14 cellular contexts compared by ENCODE assay signal in genomic region chr22:20459152-20459542, GRCh38.
"Had no signal": no experiment of that assay in that cellular context is flagged by ENCODE, and none has a peak within 500 bp of the region (broad histone marks: within the 10 kb centered on the region; RNA-seq: fewer than 3 reads in every experiment).

No MANE protein-coding gene starts in this region.

- H3K9me3 Mint-ChIP-seq: activated CD8-positive, alpha-beta T cell treated with anti-CD3 and anti-CD28 coated beads for 36 hours; activated T-helper 1 cell treated with anti-CD3 and anti-CD28 coated beads, Interleukin-12 subunit alpha, Interleukin-12 subunit beta, Interleukin-2, Interleukin-4 antibody, amounts not matched to agents 30 ng/mL and 10 ng/mL and 1 ng/mL, durations not matched to agents 14 hours and 24 hours and 36 hours; stimulated activated naive CD8-positive, alpha-beta T cell treated with anti-CD3 and anti-CD28 coated beads, Interleukin-15, amount 100 ng/mL, for 72 hours had no signal

- H3K27ac Mint-ChIP-seq: activated CD8-positive, alpha-beta T cell treated with anti-CD3 and anti-CD28 coated beads for 36 hours; activated T-helper 1 cell treated with anti-CD3 and anti-CD28 coated beads, Interleukin-12 subunit alpha, Interleukin-12 subunit beta, Interleukin-2, Interleukin-4 antibody, amounts not matched to agents 30 ng/mL and 10 ng/mL and 1 ng/mL, durations not matched to agents 14 hours and 24 hours and 36 hours had no signal

- ATAC-seq: activated CD8-positive, alpha-beta T cell treated with anti-CD3 and anti-CD28 coated beads for 36 hours; gastrocnemius medialis; heart right ventricle; stimulated activated naive CD8-positive, alpha-beta T cell treated with anti-CD3 and anti-CD28 coated beads, Interleukin-15, amount 100 ng/mL, for 72 hours had no signal

- H3K4me3 ChIP-seq: gastrocnemius medialis, heart right ventricle, sigmoid colon had no signal

- H3K27ac ChIP-seq: gastrocnemius medialis, heart right ventricle, sigmoid colon had no signal

- H3K9me3 ChIP-seq: gastrocnemius medialis, heart right ventricle, sigmoid colon had no signal

- H3K27me3 Mint-ChIP-seq: activated CD8-positive, alpha-beta T cell treated with anti-CD3 and anti-CD28 coated beads for 36 hours; stimulated activated naive CD8-positive, alpha-beta T cell treated with anti-CD3 and anti-CD28 coated beads, Interleukin-15, amount 100 ng/mL, for 72 hours had no signal

- H3K4me3 Mint-ChIP-seq: activated CD8-positive, alpha-beta T cell treated with anti-CD3 and anti-CD28 coated beads for 36 hours; activated T-helper 1 cell treated with anti-CD3 and anti-CD28 coated beads, Interleukin-12 subunit alpha, Interleukin-12 subunit beta, Interleukin-2, Interleukin-4 antibody, amounts not matched to agents 30 ng/mL and 10 ng/mL and 1 ng/mL, durations not matched to agents 14 hours and 24 hours and 36 hours; stimulated activated naive CD8-positive, alpha-beta T cell treated with anti-CD3 and anti-CD28 coated beads, Interleukin-15, amount 100 ng/mL, for 72 hours had no signal

- H3K27me3 ChIP-seq: gastrocnemius medialis, heart right ventricle, sigmoid colon had no signal

- DNase-seq: activated CD8-positive, alpha-beta memory T cell treated with anti-CD3 and anti-CD28 coated beads, Interleukin-2, amount 50 U/mL, for 4 hours; activated CD8-positive, alpha-beta T cell treated with anti-CD3 and anti-CD28 coated beads for 36 hours; activated naive CD4-positive, alpha-beta T cell treated with Interleukin-2 at 50 U/mL for 16 hours; central memory CD4-positive, alpha-beta T cell; cortex of kidney; effector CD8-positive, alpha-beta T cell; gastrocnemius medialis; heart right ventricle; nucleus accumbens; sigmoid colon; stimulated activated CD4-positive, alpha-beta T cell treated with anti-CD3 and anti-CD28 coated beads, Interleukin-12 subunit alpha, Interleukin-12 subunit beta, amount 100 ng/mL, for 4 hours; stimulated activated naive CD8-positive, alpha-beta T cell treated with anti-CD3 and anti-CD28 coated beads, Interleukin-15, amount 100 ng/mL, for 72 hours; T1000 had no signal
